In the genomic region with DNA sequence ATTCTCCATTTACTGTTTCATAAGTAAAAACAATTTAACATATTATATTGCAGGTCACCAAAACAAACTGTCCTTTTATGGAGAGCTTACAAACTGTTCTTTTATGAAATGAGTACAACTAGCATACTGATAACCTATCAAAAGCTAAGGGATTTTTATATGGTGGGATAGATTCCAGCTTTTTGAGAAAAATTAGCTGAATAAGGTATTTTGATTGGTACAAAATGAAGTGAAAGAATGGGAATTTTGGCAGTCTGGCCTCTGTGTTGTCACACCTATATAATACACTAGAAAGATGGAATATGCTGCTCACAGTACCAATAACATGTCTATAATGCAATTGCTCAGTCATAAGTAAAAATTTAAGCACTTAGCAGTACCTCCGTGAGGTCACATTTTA, we compare ENCODE assay signal across 30 cellular contexts.
"Had no signal": no experiment of that assay in that cellular context is flagged by ENCODE, and none has a peak within 500 bp of the region (broad histone marks: within the 10 kb centered on the region; RNA-seq: fewer than 3 reads in every experiment).

No MANE protein-coding gene starts in this region.

- H3K9me2 ChIP-seq: SK-N-SH had no signal

- H3K27ac ChIP-seq: brain microvascular endothelial cell, Peyer's patch, SJSA1 had no signal

- H3K4me3 Mint-ChIP-seq: activated CD4-positive, alpha-beta memory T cell treated with anti-CD3 and anti-CD28 coated beads for 36 hours; activated CD4-positive, alpha-beta T cell treated with anti-CD3 and anti-CD28 coated beads for 36 hours; activated naive CD4-positive, alpha-beta T cell treated with anti-CD3 and anti-CD28 coated beads for 36 hours; activated naive CD8-positive, alpha-beta T cell; activated naive CD8-positive, alpha-beta T cell treated with anti-CD3 and anti-CD28 coated beads, Interleukin-2, amount 50 U/mL, for 24 hours; activated T-cell treated with anti-CD3 and anti-CD28 coated beads, Interleukin-2, amount 50 U/mL, for 72 hours; T-helper 1 cell treated with Interleukin-12 subunit alpha and Interleukin-12 subunit beta and Interleukin-4 antibody, amounts not matched to agents 30 μg/mL and 1 μg/mL, for 36 hours; T-helper 2 cell treated with Interferon-gamma antibody and Interleukin-4, amounts not matched to agents 5 μg/mL and 100 μg/mL, for 36 hours had no signal

- H3K9me3 ChIP-seq: Peyer's patch, SJSA1, SK-N-SH had no signal

- H3K4me3 ChIP-seq: Peyer's patch, SJSA1 had no signal

- H3K27ac Mint-ChIP-seq: activated CD4-positive, alpha-beta memory T cell treated with anti-CD3 and anti-CD28 coated beads for 36 hours; activated naive CD4-positive, alpha-beta T cell treated with anti-CD3 and anti-CD28 coated beads for 36 hours; activated T-helper 2 cell treated with anti-CD3 and anti-CD28 coated beads, Interferon-gamma antibody, Interleukin-2, Interleukin-4, amounts not matched to agents 10 μg/mL and 5 μg/mL and 100 μg/mL, durations not matched to agents 14 hours and 24 hours and 36 hours; T-helper 1 cell treated with Interleukin-12 subunit alpha and Interleukin-12 subunit beta and Interleukin-4 antibody, amounts not matched to agents 30 μg/mL and 1 μg/mL, for 36 hours; T-helper 2 cell treated with Interferon-gamma antibody and Interleukin-4, amounts not matched to agents 5 μg/mL and 100 μg/mL, for 36 hours had no signal

- H3K4me2 ChIP-seq: SK-N-SH had no signal

- H3K27me3 ChIP-seq: brain microvascular endothelial cell, Peyer's patch, SJSA1 had no signal

- H3K9ac ChIP-seq: SK-N-SH had no signal

- H3K27me3 Mint-ChIP-seq: activated CD4-positive, alpha-beta memory T cell treated with anti-CD3 and anti-CD28 coated beads for 36 hours; activated CD4-positive, alpha-beta T cell treated with anti-CD3 and anti-CD28 coated beads for 36 hours; activated naive CD8-positive, alpha-beta T cell; activated naive CD8-positive, alpha-beta T cell treated with anti-CD3 and anti-CD28 coated beads, Interleukin-2, amount 50 U/mL, for 24 hours had no signal

- DNase-seq: activated CD4-positive, alpha-beta memory T cell treated with anti-CD3 and anti-CD28 coated beads for 36 hours; activated CD4-positive, alpha-beta T cell treated with anti-CD3 and anti-CD28 coated beads for 36 hours; activated CD4-positive, alpha-beta T cell treated with anti-CD3 and anti-CD28 coated beads, Interleukin-2, amount 50 U/mL, for 1 hour; activated gamma-delta T cell; activated naive CD4-positive, alpha-beta T cell treated with anti-CD3 and anti-CD28 coated beads for 36 hours; activated naive CD8-positive, alpha-beta T cell treated with anti-CD3 and anti-CD28 coated beads, Interleukin-2, amount 50 U/mL, for 24 hours; activated T-cell treated with anti-CD3 and anti-CD28 coated beads, Interleukin-2, amount 50 U/mL, for 1 hour; activated T-cell treated with anti-CD3 and anti-CD28 coated beads, Interleukin-2, amount 50 U/mL, for 72 hours; anterior cingulate cortex; brain microvascular endothelial cell; central memory CD4-positive, alpha-beta T cell; NCI-H1048; NCI-H1105 treated with DMSO at 0.1 percent for 48 hours; NCI-H1436; NCI-H1694; NCI-H1930; NCI-H2081 treated with DMSO at 0.1 percent for 48 hours; NCI-H345; NCI-H524 treated with DMSO at 0.1 percent for 48 hours; NK-92 treated with Interleukin-12 subunit alpha and Interleukin-12 subunit beta, amount 100 ng/mL, for 24 hours; PC-3; Peyer's patch; RPMI8226; SHP77 treated with DMSO at 0.1 percent for 48 hours; SK-N-SH had no signal

- H3K9me3 Mint-ChIP-seq: activated CD4-positive, alpha-beta memory T cell treated with anti-CD3 and anti-CD28 coated beads for 36 hours; activated naive CD4-positive, alpha-beta T cell treated with anti-CD3 and anti-CD28 coated beads for 36 hours; activated naive CD8-positive, alpha-beta T cell treated with anti-CD3 and anti-CD28 coated beads, Interleukin-2, amount 50 U/mL, for 24 hours; activated T-cell treated with anti-CD3 and anti-CD28 coated beads, Interleukin-2, amount 50 U/mL, for 72 hours; activated T-helper 2 cell treated with anti-CD3 and anti-CD28 coated beads, Interferon-gamma antibody, Interleukin-2, Interleukin-4, amounts not matched to agents 10 μg/mL and 5 μg/mL and 100 μg/mL, durations not matched to agents 14 hours and 24 hours and 36 hours; T-helper 1 cell treated with Interleukin-12 subunit alpha and Interleukin-12 subunit beta and Interleukin-4 antibody, amounts not matched to agents 30 μg/mL and 1 μg/mL, for 36 hours; T-helper 2 cell treated with Interferon-gamma antibody and Interleukin-4, amounts not matched to agents 5 μg/mL and 100 μg/mL, for 36 hours had no signal

- ATAC-seq: activated CD4-positive, alpha-beta T cell treated with anti-CD3 and anti-CD28 coated beads for 36 hours; activated naive CD8-positive, alpha-beta T cell treated with anti-CD3 and anti-CD28 coated beads, Interleukin-2, amount 50 U/mL, for 24 hours; activated T-cell treated with anti-CD3 and anti-CD28 coated beads, Interleukin-2, amount 50 U/mL, for 72 hours; PC-3 had no signal
